In genomic region chr1:211830330-211831142, GRCh38 we compare ENCODE assay signal across 1 cellular context.
TF ChIP-seq lines count a peak whose summit lies in the region.

TSS of gene LPGAT1 (minus strand) at chr1:211830763. CDS start at chr1:211829296, 1,467 bp downstream.

TF ChIP-seq in HepG2, 621 proteins besides CTCF, POLR2A, EP300 and RAD21 (continued from another document and continues in another):
- TF ChIP-seq LCORL (IDR thresholded peaks at IDR 0.05) (no peak), LCORL (CRISPR knock-in tag; IDR thresholded peaks at IDR 0.05) (peak; percentile 65), ELF3 (CRISPR knock-in tag; IDR thresholded peaks at IDR 0.05) (peak; percentile 27; the same call in 1 of the 2 replicates), ZNF142 (CRISPR knock-in tag; IDR thresholded peaks at IDR 0.05) (no peak), ISX (CRISPR knock-in tag; conservative IDR thresholded peaks at IDR 0.05) (no peak), ZNF333 (CRISPR knock-in tag; IDR thresholded peaks at IDR 0.05; ENCODE audit: borderline replicate concordance) (peak; percentile 24; the same call in 1 of the 2 replicates), ZNF512B (CRISPR knock-in tag; IDR thresholded peaks at IDR 0.05; ENCODE audit: borderline replicate concordance) (no peak), ZNF749 (CRISPR knock-in tag; IDR thresholded peaks at IDR 0.05; ENCODE audit: borderline replicate concordance) (peak; percentile 28; the same call in 1 of the 2 replicates), UBTF (CRISPR knock-in tag; IDR thresholded peaks at IDR 0.05) (peak; percentile 81), DR1 (CRISPR knock-in tag; IDR thresholded peaks at IDR 0.05) (0 out of 2 replicates have a peak, but pooled peaks have one; percentile 23), POLR2G (IDR thresholded peaks at IDR 0.05; ENCODE audit: low read depth, low read length) (peak; percentile 62), DBP (CRISPR knock-in tag; IDR thresholded peaks at IDR 0.05; ENCODE audit: not compliant biosample characterization) (no peak), ZSCAN21 (CRISPR knock-in tag; IDR thresholded peaks at IDR 0.05; ENCODE audit: borderline replicate concordance) (peak; percentile 36; the same call in 1 of the 2 replicates), ZNF609 (CRISPR knock-in tag; IDR thresholded peaks at IDR 0.05; ENCODE audit: borderline replicate concordance) (no peak), ATF5 (CRISPR knock-in tag; IDR thresholded peaks at IDR 0.05; ENCODE audit: low read depth) (no peak), ZNF18 (CRISPR knock-in tag; IDR thresholded peaks at IDR 0.05; ENCODE audit: insufficient replicate concordance) (peak; percentile 45), MYPOP (CRISPR knock-in tag; IDR thresholded peaks at IDR 0.05) (0 out of 2 replicates have a peak, but pooled peaks have one; percentile 33), TGIF2 (CRISPR knock-in tag; IDR thresholded peaks at IDR 0.05) (no peak), ZNF264 (CRISPR knock-in tag; IDR thresholded peaks at IDR 0.05) (no peak), YEATS2 (CRISPR knock-in tag; IDR thresholded peaks at IDR 0.05; ENCODE audit: borderline replicate concordance) (no peak), SAFB2 (CRISPR knock-in tag; IDR thresholded peaks at IDR 0.05; ENCODE audit: borderline replicate concordance, low read depth) (no peak), ZNF121 (CRISPR knock-in tag; IDR thresholded peaks at IDR 0.05) (peak; percentile 69; the same call in 1 of the 2 replicates), RBFOX2 (IDR thresholded peaks at IDR 0.05; ENCODE audit: low read depth, low read length) (peak; percentile 77), ZNF414 (CRISPR knock-in tag; IDR thresholded peaks at IDR 0.05) (no peak), ZNF687 (CRISPR knock-in tag; IDR thresholded peaks at IDR 0.05) (peak; percentile 75)
